ENCODE assay signal across 15 cellular contexts in the genomic region with DNA sequence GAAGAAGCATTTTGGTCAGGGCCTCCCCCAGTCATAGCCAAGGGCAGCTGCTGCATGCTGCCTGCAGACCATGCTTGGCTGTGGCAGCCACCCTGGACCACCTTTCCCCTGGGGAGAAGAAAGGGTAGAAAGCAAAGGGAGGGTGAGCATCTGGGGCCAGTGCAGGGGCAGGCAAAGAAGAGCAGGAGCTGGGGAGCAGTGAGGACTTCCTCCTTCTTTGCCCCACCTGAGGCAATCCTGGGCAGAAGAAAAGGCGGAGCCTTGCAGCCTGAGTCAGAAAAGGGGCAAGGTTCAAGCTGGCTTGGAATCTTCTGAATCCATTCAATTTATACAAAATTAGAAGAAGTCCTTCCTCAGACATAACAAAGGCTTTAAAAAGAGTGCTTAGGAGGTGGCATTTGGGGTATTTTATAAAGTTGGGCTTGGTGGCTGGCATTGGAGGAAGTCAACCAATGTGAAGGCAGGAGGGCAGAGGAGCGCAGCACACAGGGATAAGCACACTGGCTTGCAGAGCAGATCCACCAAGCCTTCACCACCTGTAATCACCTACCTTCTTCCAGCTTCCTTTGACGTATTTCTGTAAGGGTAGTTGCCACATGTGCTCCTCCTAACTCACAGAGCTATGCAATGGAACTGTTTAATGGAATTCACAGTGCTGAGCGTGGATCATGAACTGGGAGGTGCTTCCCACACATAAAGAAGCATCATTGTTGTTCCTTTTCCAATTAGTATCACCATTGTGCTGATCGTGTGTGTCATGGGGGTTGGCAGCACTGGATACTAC.
A peak's percentile ranks its signal among the peaks of the same experiment; 100 is the strongest.
DNase-seq lines count a peak whose midpoint lies in the region; ATAC-seq and TF ChIP-seq lines count a peak whose summit lies in the region.
"Had no signal": no experiment of that assay in that cellular context is flagged by ENCODE, and none has a peak within 500 bp of the region (broad histone marks: within the 10 kb centered on the region; RNA-seq: fewer than 3 reads in every experiment).

No MANE protein-coding gene starts in this region.

- peak overlapping the region; percentile 33 for H3K4me2 ChIP-seq in parathyroid adenoma (ENCODE audit: low read length)

- no peak overlapping the region for H3K4me3 Mint-ChIP-seq in CD8-positive, alpha-beta T cell

- POLR2A ChIA-PET in CD8-positive, alpha-beta T cell (lab: Charles Lee), result no interaction called here

- H3K4me3 ChIP-seq in epithelial cell of esophagus (ENCODE audit: low read length) (no peak overlapping the region), parathyroid adenoma (ENCODE audit: low read depth, low read length) (no peak overlapping the region), WERI-Rb-1 (ENCODE audit: low read depth, low read length) (no peak overlapping the region)
- H3K4me3 ChIP-seq in CD8-positive, alpha-beta T cell (ENCODE audit: low read depth, low read length), result no peak overlapping the region
- H3K4me3 ChIP-seq: ascending aorta, HAP-1, prostate gland had no signal

- no peaks in the 10 kb centered on the region for H3K27me3 ChIP-seq in parathyroid adenoma (ENCODE audit: control insufficient read depth, insufficient read depth, low read length)
- H3K27me3 ChIP-seq in WERI-Rb-1 (ENCODE audit: insufficient read depth, low read depth, severe bottlenecking), result no peaks in the 10 kb centered on the region
- H3K27me3 ChIP-seq in CD8-positive, alpha-beta T cell (ENCODE audit: insufficient read depth, low read length), result no peaks in the 10 kb centered on the region
- H3K27me3 ChIP-seq: ascending aorta had no signal

- peaks cover 17% of the 10 kb centered on the region for H3K36me3 Mint-ChIP-seq in CD8-positive, alpha-beta T cell

- peaks cover 16% of the 10 kb centered on the region for H3K4me1 ChIP-seq in parathyroid adenoma
- no peaks in the 10 kb centered on the region for H3K4me1 ChIP-seq in CD8-positive, alpha-beta T cell (ENCODE audit: insufficient read depth, low read length)
- H3K4me1 ChIP-seq: ascending aorta, HAP-1, prostate gland had no signal

- H3K27ac ChIP-seq in parathyroid adenoma (no peak overlapping the region), WERI-Rb-1 (no peak overlapping the region)
- H3K27ac ChIP-seq in CD8-positive, alpha-beta T cell (ENCODE audit: low read depth, low read length), result no peak overlapping the region
- H3K27ac ChIP-seq: ascending aorta, C4-2B, prostate gland had no signal

- H2AFZ ChIP-seq in parathyroid adenoma, result no peak overlapping the region

- CTCF ChIA-PET in CD8-positive, alpha-beta T cell (lab: Charles Lee), result no interaction called here

- H3K9me3 ChIP-seq in parathyroid adenoma (ENCODE audit: control insufficient read depth, low read length) (no peaks in the 10 kb centered on the region), WERI-Rb-1 (ENCODE audit: severe bottlenecking) (no peaks in the 10 kb centered on the region)
- H3K9me3 ChIP-seq in CD8-positive, alpha-beta T cell (ENCODE audit: low read length), result no peaks in the 10 kb centered on the region
- H3K9me3 ChIP-seq: ascending aorta, HAP-1, prostate gland had no signal

- TF ChIP-seq CTCF in epithelial cell of esophagus (IDR thresholded peaks at IDR 0.05; ENCODE audit: insufficient read depth, low read depth, low read length, missing control alignments) (no peak), parathyroid adenoma (IDR thresholded peaks at IDR 0.05) (no peak), WERI-Rb-1 (IDR thresholded peaks at IDR 0.05; ENCODE audit: low read depth, low read length) (no peak)
- TF ChIP-seq CTCF in CD8-positive, alpha-beta T cell (IDR thresholded peaks at IDR 0.05), result no peak

- H3K27me3 Mint-ChIP-seq in CD8-positive, alpha-beta T cell (ENCODE audit: low read depth), result no peaks in the 10 kb centered on the region

- in situ Hi-C loops in Caki2 (cut with HindIII; ENCODE audit: low pct_unique_long_range_greater_than_20kb, low sequenced_read_pairs), result no loop called here

- H3K4me1 Mint-ChIP-seq in CD8-positive, alpha-beta T cell (ENCODE audit: low read depth), result peaks cover 6% of the 10 kb centered on the region

- ATAC-seq in CD8-positive, alpha-beta T cell, result no peak

- intact Hi-C loops in CD8-positive, alpha-beta T cell (cut with DNase I, micrococcal nuclease), result no loop called here

- no peaks in the 10 kb centered on the region for H3K9me3 Mint-ChIP-seq in CD8-positive, alpha-beta T cell

- H3K27ac Mint-ChIP-seq in CD8-positive, alpha-beta T cell, result no peak overlapping the region

- no peaks in the 10 kb centered on the region for H3K36me3 ChIP-seq in parathyroid adenoma (ENCODE audit: control insufficient read depth, insufficient read depth, low read length)
- H3K36me3 ChIP-seq in WERI-Rb-1, result no peaks in the 10 kb centered on the region
- no peaks in the 10 kb centered on the region for H3K36me3 ChIP-seq in CD8-positive, alpha-beta T cell (ENCODE audit: insufficient read depth, low read length)
- H3K36me3 ChIP-seq: ascending aorta, HAP-1, prostate gland had no signal

- H3K9ac ChIP-seq in parathyroid adenoma, result no peak overlapping the region

- peak; percentile 30 for DNase-seq in Caki2 (ENCODE audit: low read depth)
- peak; percentile 40 for DNase-seq in M059J (ENCODE audit: low read depth)
- peak; percentile 68 for DNase-seq in epithelial cell of esophagus (ENCODE audit: low read depth)
- DNase-seq in WERI-Rb-1, result no peak
- DNase-seq in CD8-positive, alpha-beta T cell, result no peak
- DNase-seq in OCI-M2 (lab: John Stamatoyannopoulos, UW; ENCODE audit: unreplicated experiment), result no peak
- DNase-seq in dermis blood vessel endothelial cell, result no peak
- DNase-seq: activated CD4-positive, alpha-beta T cell treated with anti-CD3 and anti-CD28 coated beads for 48 hours; OCI-M1; stimulated activated CD4-positive, alpha-beta T cell treated with anti-CD3 and anti-CD28 coated beads, Interleukin-2, amount 100 ng/mL, for 24 hours had no signal

- peaks cover 7% of the 10 kb centered on the region for H3K79me2 ChIP-seq in parathyroid adenoma

Comparison
In these comparisons a context has a peak if more than half of its experiments do, and no peak if none do; other contexts are left out.
1. DNase-seq: peak in Caki2 (single experiment), M059J (single experiment) and epithelial cell of esophagus (single experiment); none in WERI-Rb-1 (single experiment), CD8-positive, alpha-beta T cell (0 of 7), OCI-M2 (single experiment) and dermis blood vessel endothelial cell (single experiment).